Comparison of ENCODE assay signal across 1 cellular context in the genomic region with DNA sequence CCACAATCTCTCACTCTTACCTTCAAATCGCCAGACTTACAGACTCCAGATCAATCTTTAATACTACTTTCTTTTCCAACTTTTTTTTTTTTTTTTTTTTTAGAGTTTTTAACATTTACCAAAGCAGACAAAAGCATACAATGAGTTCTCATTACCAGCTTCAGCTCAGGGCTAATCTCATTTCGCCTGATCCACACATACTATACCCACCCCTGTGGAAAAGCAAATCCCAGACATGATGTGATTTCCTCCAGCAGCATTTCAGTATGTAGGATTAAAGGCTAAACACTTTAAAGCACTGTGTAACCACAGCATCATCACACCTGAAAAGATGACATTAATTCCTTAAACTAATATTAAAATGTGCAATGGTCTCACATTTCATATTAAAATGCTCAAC.
TF ChIP-seq lines count a peak whose summit lies in the region.

No MANE protein-coding gene starts in this region.

TF ChIP-seq in WTC11, 78 proteins besides CTCF, POLR2A, EP300 and RAD21 (continued from another document):
- TF ChIP-seq, protein P1, sequence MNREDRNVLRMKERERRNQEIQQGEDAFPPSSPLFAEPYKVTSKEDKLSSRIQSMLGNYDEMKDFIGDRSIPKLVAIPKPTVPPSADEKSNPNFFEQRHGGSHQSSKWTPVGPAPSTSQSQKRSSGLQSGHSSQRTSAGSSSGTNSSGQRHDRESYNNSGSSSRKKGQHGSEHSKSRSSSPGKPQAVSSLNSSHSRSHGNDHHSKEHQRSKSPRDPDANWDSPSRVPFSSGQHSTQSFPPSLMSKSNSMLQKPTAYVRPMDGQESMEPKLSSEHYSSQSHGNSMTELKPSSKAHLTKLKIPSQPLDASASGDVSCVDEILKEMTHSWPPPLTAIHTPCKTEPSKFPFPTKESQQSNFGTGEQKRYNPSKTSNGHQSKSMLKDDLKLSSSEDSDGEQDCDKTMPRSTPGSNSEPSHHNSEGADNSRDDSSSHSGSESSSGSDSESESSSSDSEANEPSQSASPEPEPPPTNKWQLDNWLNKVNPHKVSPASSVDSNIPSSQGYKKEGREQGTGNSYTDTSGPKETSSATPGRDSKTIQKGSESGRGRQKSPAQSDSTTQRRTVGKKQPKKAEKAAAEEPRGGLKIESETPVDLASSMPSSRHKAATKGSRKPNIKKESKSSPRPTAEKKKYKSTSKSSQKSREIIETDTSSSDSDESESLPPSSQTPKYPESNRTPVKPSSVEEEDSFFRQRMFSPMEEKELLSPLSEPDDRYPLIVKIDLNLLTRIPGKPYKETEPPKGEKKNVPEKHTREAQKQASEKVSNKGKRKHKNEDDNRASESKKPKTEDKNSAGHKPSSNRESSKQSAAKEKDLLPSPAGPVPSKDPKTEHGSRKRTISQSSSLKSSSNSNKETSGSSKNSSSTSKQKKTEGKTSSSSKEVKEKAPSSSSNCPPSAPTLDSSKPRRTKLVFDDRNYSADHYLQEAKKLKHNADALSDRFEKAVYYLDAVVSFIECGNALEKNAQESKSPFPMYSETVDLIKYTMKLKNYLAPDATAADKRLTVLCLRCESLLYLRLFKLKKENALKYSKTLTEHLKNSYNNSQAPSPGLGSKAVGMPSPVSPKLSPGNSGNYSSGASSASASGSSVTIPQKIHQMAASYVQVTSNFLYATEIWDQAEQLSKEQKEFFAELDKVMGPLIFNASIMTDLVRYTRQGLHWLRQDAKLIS (CRISPR knock-in tag; IDR thresholded peaks at IDR 0.05; ENCODE audit: borderline replicate concordance), result no peak
- TF ChIP-seq ELF4 (CRISPR knock-in tag; IDR thresholded peaks at IDR 0.05; ENCODE audit: low read depth) (no peak), FOXK1 (CRISPR knock-in tag; IDR thresholded peaks at IDR 0.05) (no peak), EMX1 (CRISPR knock-in tag; IDR thresholded peaks at IDR 0.05) (no peak)
- TF ChIP-seq, protein P2, sequence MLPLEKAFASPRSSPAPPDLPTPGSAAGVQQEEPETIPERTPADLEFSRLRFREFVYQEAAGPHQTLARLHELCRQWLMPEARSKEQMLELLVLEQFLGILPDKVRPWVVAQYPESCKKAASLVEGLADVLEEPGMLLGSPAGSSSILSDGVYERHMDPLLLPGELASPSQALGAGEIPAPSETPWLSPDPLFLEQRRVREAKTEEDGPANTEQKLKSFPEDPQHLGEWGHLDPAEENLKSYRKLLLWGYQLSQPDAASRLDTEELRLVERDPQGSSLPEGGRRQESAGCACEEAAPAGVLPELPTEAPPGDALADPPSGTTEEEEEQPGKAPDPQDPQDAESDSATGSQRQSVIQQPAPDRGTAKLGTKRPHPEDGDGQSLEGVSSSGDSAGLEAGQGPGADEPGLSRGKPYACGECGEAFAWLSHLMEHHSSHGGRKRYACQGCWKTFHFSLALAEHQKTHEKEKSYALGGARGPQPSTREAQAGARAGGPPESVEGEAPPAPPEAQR (CRISPR knock-in tag; IDR thresholded peaks at IDR 0.05), result no peak
- TF ChIP-seq, protein P3, sequence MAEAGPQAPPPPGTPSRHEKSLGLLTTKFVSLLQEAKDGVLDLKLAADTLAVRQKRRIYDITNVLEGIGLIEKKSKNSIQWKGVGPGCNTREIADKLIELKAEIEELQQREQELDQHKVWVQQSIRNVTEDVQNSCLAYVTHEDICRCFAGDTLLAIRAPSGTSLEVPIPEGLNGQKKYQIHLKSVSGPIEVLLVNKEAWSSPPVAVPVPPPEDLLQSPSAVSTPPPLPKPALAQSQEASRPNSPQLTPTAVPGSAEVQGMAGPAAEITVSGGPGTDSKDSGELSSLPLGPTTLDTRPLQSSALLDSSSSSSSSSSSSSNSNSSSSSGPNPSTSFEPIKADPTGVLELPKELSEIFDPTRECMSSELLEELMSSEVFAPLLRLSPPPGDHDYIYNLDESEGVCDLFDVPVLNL (CRISPR knock-in tag; IDR thresholded peaks at IDR 0.05; ENCODE audit: borderline replicate concordance, low read depth), result no peak
- TF ChIP-seq, protein P4, sequence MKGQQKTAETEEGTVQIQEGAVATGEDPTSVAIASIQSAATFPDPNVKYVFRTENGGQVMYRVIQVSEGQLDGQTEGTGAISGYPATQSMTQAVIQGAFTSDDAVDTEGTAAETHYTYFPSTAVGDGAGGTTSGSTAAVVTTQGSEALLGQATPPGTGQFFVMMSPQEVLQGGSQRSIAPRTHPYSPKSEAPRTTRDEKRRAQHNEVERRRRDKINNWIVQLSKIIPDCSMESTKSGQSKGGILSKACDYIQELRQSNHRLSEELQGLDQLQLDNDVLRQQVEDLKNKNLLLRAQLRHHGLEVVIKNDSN (CRISPR knock-in tag; IDR thresholded peaks at IDR 0.05), result no peak
